In the genomic region with DNA sequence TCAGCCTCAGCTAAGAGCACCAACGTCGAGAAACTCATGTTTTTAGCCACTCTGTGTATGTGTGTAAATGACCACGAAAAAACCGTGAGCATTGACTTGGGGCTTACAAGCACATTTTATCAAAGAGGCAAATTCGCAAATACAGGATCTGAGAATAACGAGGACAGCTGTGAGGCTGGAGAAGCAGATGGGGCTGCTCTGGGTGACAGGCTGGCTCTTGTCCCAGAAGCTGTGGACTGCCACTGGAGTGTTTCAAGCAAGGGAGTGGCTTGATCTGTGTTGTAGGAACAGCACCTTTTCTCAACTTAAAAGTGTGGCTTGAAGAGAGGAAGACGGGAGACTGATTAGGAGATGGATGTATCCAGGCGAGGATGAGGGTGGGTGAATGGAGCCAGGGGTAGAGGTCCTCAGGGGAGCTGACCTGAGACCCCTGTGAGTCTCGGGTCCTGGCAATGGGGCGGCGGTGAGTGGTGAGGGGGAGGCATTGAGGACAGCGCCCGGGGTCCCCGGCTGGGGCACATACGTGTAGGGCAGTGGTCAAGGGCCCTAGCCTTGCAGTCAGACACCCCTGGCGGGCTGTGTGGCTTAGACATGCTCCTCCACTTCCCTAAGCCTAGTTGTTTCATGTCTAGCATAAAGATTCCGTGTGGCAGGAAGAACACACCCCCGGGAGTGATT, we compare ENCODE assay signal across 8 cellular contexts.
DNase-seq lines count a peak whose midpoint lies in the region; ATAC-seq, FAIRE-seq and TF ChIP-seq lines count a peak whose summit lies in the region.
"Not testable (repeated sequence)": the region's sequence is repeated elsewhere in the genome, so short reads cannot be mapped to it uniquely, and the experiment has no call there.

No MANE protein-coding gene starts in this region.

- H3K27ac ChIP-seq in esophagus muscularis mucosa (replicated peaks in 1 of 4) = peak overlapping the region; percentile 36 to 73 (median 64)
- H3K27ac ChIP-seq in rectal smooth muscle tissue (ENCODE audit: low read depth, low read length) = peak overlapping the region; percentile 24

- H3K9ac ChIP-seq in rectal smooth muscle tissue (ENCODE audit: low read length) = not testable (repeated sequence)

- H3K27me3 Mint-ChIP-seq in activated CD4-positive, alpha-beta T cell treated with anti-CD3 and anti-CD28 coated beads, Interleukin-2, amount 10 ng/mL, durations not matched to agents 7 days and 5 days; mesothelial cell of epicardium (ENCODE audit: low read depth): not testable (repeated sequence)

- not testable (repeated sequence) for H3K27me3 ChIP-seq in esophagus muscularis mucosa; rectal smooth muscle tissue (ENCODE audit: control insufficient read depth, insufficient read depth, low read length)

- TF ChIP-seq EP300 in esophagus muscularis mucosa (IDR thresholded peaks at IDR 0.05) = not testable (repeated sequence)

- not testable (repeated sequence) for H3K9me3 ChIP-seq in esophagus muscularis mucosa

- not testable (repeated sequence) for TF ChIP-seq POLR2A in esophagus muscularis mucosa (IDR thresholded peaks at IDR 0.05; ENCODE audit: low read depth)

- not testable (repeated sequence) for H3K9me3 Mint-ChIP-seq in activated CD4-positive, alpha-beta T cell treated with anti-CD3 and anti-CD28 coated beads, Interleukin-2, amount 10 ng/mL, durations not matched to agents 7 days and 5 days; mesothelial cell of epicardium

- peak; percentile 87 for FAIRE-seq in HTR-8/SVneo (lab: Jason Lieb, UNC)

- POLR2A ChIA-PET in activated CD4-positive, alpha-beta T cell treated with anti-CD3 and anti-CD28 coated beads, Interleukin-2, amount 10 ng/mL, durations not matched to agents 7 days and 5 days (lab: Charles Lee) = not testable (repeated sequence)

- intact Hi-C loops in esophagus muscularis mucosa (cut with DNase I); left cardiac atrium (cut with DNase I): not testable (repeated sequence)

- not testable (repeated sequence) for H3K36me3 Mint-ChIP-seq in activated CD4-positive, alpha-beta T cell treated with anti-CD3 and anti-CD28 coated beads, Interleukin-2, amount 10 ng/mL, durations not matched to agents 7 days and 5 days (ENCODE audit: low read depth); mesothelial cell of epicardium

- H3K27ac Mint-ChIP-seq in activated CD4-positive, alpha-beta T cell treated with anti-CD3 and anti-CD28 coated beads, Interleukin-2, amount 10 ng/mL, durations not matched to agents 7 days and 5 days = peak overlapping the region; percentile 38
- H3K27ac Mint-ChIP-seq in mesothelial cell of epicardium = peak overlapping the region; percentile 13

- not testable (repeated sequence) for H3K36me3 ChIP-seq in esophagus muscularis mucosa; rectal smooth muscle tissue (ENCODE audit: control insufficient read depth, insufficient read depth, low read length)

- H3K4me1 Mint-ChIP-seq in activated CD4-positive, alpha-beta T cell treated with anti-CD3 and anti-CD28 coated beads, Interleukin-2, amount 10 ng/mL, durations not matched to agents 7 days and 5 days = not testable (repeated sequence)
- H3K4me1 Mint-ChIP-seq in mesothelial cell of epicardium = peaks cover 21% of the 10 kb centered on the region

- WGBS in esophagus muscularis mucosa = 69% methylated on average over 18 of the region's 18 CpGs

- H3K4me3 ChIP-seq in esophagus muscularis mucosa = peak overlapping the region in 1 of 4 donors; percentile 18
- not testable (repeated sequence) for H3K4me3 ChIP-seq in rectal smooth muscle tissue (ENCODE audit: low read length)

- not testable (repeated sequence) for H3K4me3 Mint-ChIP-seq in activated CD4-positive, alpha-beta T cell treated with anti-CD3 and anti-CD28 coated beads, Interleukin-2, amount 10 ng/mL, durations not matched to agents 7 days and 5 days; mesothelial cell of epicardium

- H3K4me1 ChIP-seq in esophagus muscularis mucosa = peaks cover 8 to 44% (median 37%) of the 10 kb centered on the region in 4 donors
- not testable (repeated sequence) for H3K4me1 ChIP-seq in rectal smooth muscle tissue (ENCODE audit: control insufficient read depth, insufficient read depth, low read length)

- DNase-seq in HTR-8/SVneo (ENCODE audit: insufficient read length, low spot score); activated CD4-positive, alpha-beta T cell treated with anti-CD3 and anti-CD28 coated beads, Interleukin-2, amount 10 ng/mL, durations not matched to agents 7 days and 5 days; mesothelial cell of epicardium (ENCODE audit: low spot score in 2 of 2, unreplicated experiment in 2 of 2): not testable (repeated sequence)
- DNase-seq in NCI-H446 (lab: John Stamatoyannopoulos, UW) (peak; percentile 3 to 24), esophagus muscularis mucosa (ENCODE audit: extremely low spot score) (peak; percentile 91), left cardiac atrium (peak; percentile 76), ureter (ENCODE audit: low spot score) (peak; percentile 55)

- peak; percentile 83 to 91 for ATAC-seq in left cardiac atrium

- not testable (repeated sequence) for TF ChIP-seq CTCF in esophagus muscularis mucosa (IDR thresholded peaks at IDR 0.05); mesothelial cell of epicardium (IDR thresholded peaks at IDR 0.05; ENCODE audit: unreplicated experiment)

- CTCF ChIA-PET in activated CD4-positive, alpha-beta T cell treated with anti-CD3 and anti-CD28 coated beads, Interleukin-2, amount 10 ng/mL, durations not matched to agents 7 days and 5 days (lab: Charles Lee) = not testable (repeated sequence)
